24 cellular contexts compared by ENCODE assay signal in the genomic region with DNA sequence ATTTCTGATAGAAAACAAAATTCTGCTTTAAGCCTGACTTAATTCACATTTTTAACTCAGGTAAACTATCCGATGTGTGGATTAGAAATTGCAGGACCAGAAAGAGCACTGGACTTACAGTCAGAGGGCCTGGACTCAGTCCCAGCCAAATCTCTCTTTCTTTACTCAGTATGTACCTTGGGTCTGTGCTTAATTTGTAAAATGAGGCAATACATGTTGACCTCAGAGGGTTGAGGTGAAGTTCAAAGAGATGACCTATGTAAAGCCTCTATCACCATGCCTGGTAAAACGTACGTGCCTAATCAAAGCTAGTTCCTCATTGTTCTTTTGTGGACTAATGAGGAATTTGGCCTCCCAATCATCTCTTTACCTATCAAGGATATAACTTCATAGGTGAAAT. TPM values are rescaled to one million over a fixed set of nuclear protein-coding genes. Genes with fewer than 3 reads are reported as not detected.
DNase-seq lines count a peak whose midpoint lies in the region; ATAC-seq and TF ChIP-seq lines count a peak whose summit lies in the region.
"Had no signal": no experiment of that assay in that cellular context is flagged by ENCODE, and none has a peak within 500 bp of the region (broad histone marks: within the 10 kb centered on the region; RNA-seq: fewer than 3 reads in every experiment).

No MANE protein-coding gene starts in this region.

- no peaks in the 10 kb centered on the region for H3K9me3 Mint-ChIP-seq in activated CD4-positive, alpha-beta memory T cell treated with anti-CD3 and anti-CD28 coated beads for 36 hours
- H3K9me3 Mint-ChIP-seq in activated CD4-positive, alpha-beta memory T cell treated with anti-CD3 and anti-CD28 coated beads, Interleukin-2, amount 10 ng/mL, durations not matched to agents 7 days and 5 days = no peaks in the 10 kb centered on the region
- H3K9me3 Mint-ChIP-seq in activated T-helper 1 cell treated with anti-CD3 and anti-CD28 coated beads, Interleukin-12 subunit alpha, Interleukin-12 subunit beta, Interleukin-2, Interleukin-4 antibody, amounts not matched to agents 30 ng/mL and 10 ng/mL and 1 ng/mL, durations not matched to agents 14 hours and 24 hours and 36 hours = peaks cover 5% of the 10 kb centered on the region
- no peaks in the 10 kb centered on the region for H3K9me3 Mint-ChIP-seq in memory B cell
- H3K9me3 Mint-ChIP-seq: endodermal cell had no signal

- peak overlapping the region; percentile 5 for H3K4me3 Mint-ChIP-seq in activated CD4-positive, alpha-beta memory T cell treated with anti-CD3 and anti-CD28 coated beads for 36 hours
- H3K4me3 Mint-ChIP-seq in activated CD4-positive, alpha-beta memory T cell treated with anti-CD3 and anti-CD28 coated beads, Interleukin-2, amount 10 ng/mL, durations not matched to agents 7 days and 5 days = no peak overlapping the region
- H3K4me3 Mint-ChIP-seq in activated T-helper 1 cell treated with anti-CD3 and anti-CD28 coated beads, Interleukin-12 subunit alpha, Interleukin-12 subunit beta, Interleukin-2, Interleukin-4 antibody, amounts not matched to agents 30 ng/mL and 10 ng/mL and 1 ng/mL, durations not matched to agents 14 hours and 24 hours and 36 hours = peak overlapping the region; percentile 12
- no peak overlapping the region for H3K4me3 Mint-ChIP-seq in memory B cell
- H3K4me3 Mint-ChIP-seq: endodermal cell, T-helper 17 cell had no signal

- H3K4me1 ChIP-seq in DOHH2 (ENCODE audit: control insufficient read depth, low read length) = peaks cover 66% of the 10 kb centered on the region
- peaks cover 6% of the 10 kb centered on the region for H3K4me1 ChIP-seq in effector memory CD4-positive, alpha-beta T cell (ENCODE audit: control insufficient read depth, insufficient read depth, low read length, poor library complexity, severe bottlenecking)
- H3K4me1 ChIP-seq: suprapubic skin had no signal

- CTCF ChIA-PET in activated CD4-positive, alpha-beta memory T cell treated with anti-CD3 and anti-CD28 coated beads for 36 hours (lab: Charles Lee) = interaction anchor here (1.2 kb wide), 1 partner anchor 119 kb away, joined by 6 read pairs; no protein-coding TSS in a partner anchor
- CTCF ChIA-PET in activated CD4-positive, alpha-beta memory T cell treated with anti-CD3 and anti-CD28 coated beads, Interleukin-2, amount 10 ng/mL, durations not matched to agents 7 days and 5 days (lab: Charles Lee) = no interaction called here

- DNase-seq in activated CD4-positive, alpha-beta memory T cell treated with anti-CD3 and anti-CD28 coated beads for 36 hours = no peak
- DNase-seq in activated CD4-positive, alpha-beta memory T cell treated with anti-CD3 and anti-CD28 coated beads, Interleukin-2, amount 10 ng/mL, durations not matched to agents 7 days and 5 days = no peak
- DNase-seq in activated T-helper 1 cell treated with anti-CD3 and anti-CD28 coated beads, Interleukin-12 subunit alpha, Interleukin-12 subunit beta, Interleukin-2, Interleukin-4 antibody, amounts not matched to agents 30 ng/mL and 10 ng/mL and 1 ng/mL, durations not matched to agents 14 hours and 24 hours and 36 hours (ENCODE audit: low spot score) = no peak
- DNase-seq in memory B cell (ENCODE audit: low spot score in 2 of 2) = no peak
- no peak for DNase-seq in sciatic nerve (ENCODE audit: low spot score)
- no peak for DNase-seq in effector memory CD4-positive, alpha-beta T cell
- DNase-seq in H7 = no peak
- DNase-seq: amygdala, endodermal cell, foreskin melanocyte, left cardiac atrium, NCI-H1092 treated with DMSO at 0.1 percent for 48 hours, NCI-H2029, NCI-H526 treated with DMSO at 0.1 percent for 48 hours, occipital lobe, SK-N-SH, small intestine, T-helper 17 cell had no signal

- H3K9me2 ChIP-seq in DOHH2 (replicated peaks; ENCODE audit: control insufficient read depth, low read length) = no peaks in the 10 kb centered on the region
- H3K9me2 ChIP-seq: SK-N-SH had no signal

- ATAC-seq in memory B cell (ENCODE audit: low read depth) (no peak), sciatic nerve (no peak)
- ATAC-seq: left cardiac atrium, T-helper 17 cell had no signal

- peak overlapping the region; percentile 36 for H3K4me2 ChIP-seq in DOHH2 (ENCODE audit: low read length)
- H3K4me2 ChIP-seq: A549, SK-N-SH had no signal

- no peaks in the 10 kb centered on the region for H3K36me3 ChIP-seq in DOHH2 (ENCODE audit: control insufficient read depth, low read length)
- no peaks in the 10 kb centered on the region for H3K36me3 ChIP-seq in effector memory CD4-positive, alpha-beta T cell (ENCODE audit: control insufficient read depth, insufficient read depth, low read length)
- no peaks in the 10 kb centered on the region for H3K36me3 ChIP-seq in H7 (replicated peaks; ENCODE audit: control insufficient read depth, insufficient read depth, low read length)
- H3K36me3 ChIP-seq: esophagus muscularis mucosa, suprapubic skin had no signal

- H3K36me3 Mint-ChIP-seq in activated CD4-positive, alpha-beta memory T cell treated with anti-CD3 and anti-CD28 coated beads for 36 hours = peaks cover 16% of the 10 kb centered on the region
- no peaks in the 10 kb centered on the region for H3K36me3 Mint-ChIP-seq in activated CD4-positive, alpha-beta memory T cell treated with anti-CD3 and anti-CD28 coated beads, Interleukin-2, amount 10 ng/mL, durations not matched to agents 7 days and 5 days (ENCODE audit: low read depth)
- H3K36me3 Mint-ChIP-seq in activated T-helper 1 cell treated with anti-CD3 and anti-CD28 coated beads, Interleukin-12 subunit alpha, Interleukin-12 subunit beta, Interleukin-2, Interleukin-4 antibody, amounts not matched to agents 30 ng/mL and 10 ng/mL and 1 ng/mL, durations not matched to agents 14 hours and 24 hours and 36 hours (ENCODE audit: low read depth) = peaks cover 14% of the 10 kb centered on the region
- peaks cover 6% of the 10 kb centered on the region for H3K36me3 Mint-ChIP-seq in memory B cell

- H3K27me3 ChIP-seq in DOHH2 (ENCODE audit: control insufficient read depth, low read length) (no peaks in the 10 kb centered on the region), H7 (ENCODE audit: control insufficient read depth, insufficient read depth, low read length) (no peaks in the 10 kb centered on the region)
- no peaks in the 10 kb centered on the region for H3K27me3 ChIP-seq in effector memory CD4-positive, alpha-beta T cell (replicated peaks; ENCODE audit: control insufficient read depth, insufficient read depth, low read length, poor library complexity, severe bottlenecking)
- H3K27me3 ChIP-seq: esophagus muscularis mucosa, suprapubic skin had no signal

- no peaks in the 10 kb centered on the region for H3K27me3 Mint-ChIP-seq in activated CD4-positive, alpha-beta memory T cell treated with anti-CD3 and anti-CD28 coated beads for 36 hours
- H3K27me3 Mint-ChIP-seq in activated CD4-positive, alpha-beta memory T cell treated with anti-CD3 and anti-CD28 coated beads, Interleukin-2, amount 10 ng/mL, durations not matched to agents 7 days and 5 days = no peaks in the 10 kb centered on the region
- no peaks in the 10 kb centered on the region for H3K27me3 Mint-ChIP-seq in activated T-helper 1 cell treated with anti-CD3 and anti-CD28 coated beads, Interleukin-12 subunit alpha, Interleukin-12 subunit beta, Interleukin-2, Interleukin-4 antibody, amounts not matched to agents 30 ng/mL and 10 ng/mL and 1 ng/mL, durations not matched to agents 14 hours and 24 hours and 36 hours (ENCODE audit: insufficient read depth)
- H3K27me3 Mint-ChIP-seq in memory B cell = no peaks in the 10 kb centered on the region
- H3K27me3 Mint-ChIP-seq: T-helper 17 cell had no signal

- peaks cover 20% of the 10 kb centered on the region for H3F3A ChIP-seq in DOHH2 (ENCODE audit: control insufficient read depth, insufficient read depth)

- no peaks in the 10 kb centered on the region for H3K79me2 ChIP-seq in DOHH2 (ENCODE audit: control insufficient read depth, low read length)

- H3K4me3 ChIP-seq in DOHH2 (ENCODE audit: low read length) = no peak overlapping the region
- H3K4me3 ChIP-seq in effector memory CD4-positive, alpha-beta T cell (ENCODE audit: insufficient read depth, low read depth, low read length, poor library complexity, severe bottlenecking) = no peak overlapping the region
- no peak overlapping the region for H3K4me3 ChIP-seq in H7 (ENCODE audit: insufficient read depth, low read depth, low read length)
- H3K4me3 ChIP-seq: A549, coronary artery, esophagus muscularis mucosa, suprapubic skin had no signal

- no peak overlapping the region for H3K27ac ChIP-seq in DOHH2 (ENCODE audit: low read depth, low read length)
- no peak overlapping the region for H3K27ac ChIP-seq in effector memory CD4-positive, alpha-beta T cell (ENCODE audit: insufficient read depth, low read length, poor library complexity, severe bottlenecking)
- H3K27ac ChIP-seq: coronary artery, esophagus muscularis mucosa, suprapubic skin, VCaP had no signal

- H3K9me3 ChIP-seq in DOHH2 (ENCODE audit: control insufficient read depth, insufficient read depth, low read length) = no peaks in the 10 kb centered on the region
- H3K9me3 ChIP-seq in effector memory CD4-positive, alpha-beta T cell (ENCODE audit: control insufficient read depth, low read length) = no peaks in the 10 kb centered on the region
- H3K9me3 ChIP-seq: A549, esophagus muscularis mucosa, SK-N-SH, suprapubic skin had no signal

- intact Hi-C loops in activated CD4-positive, alpha-beta memory T cell treated with anti-CD3 and anti-CD28 coated beads for 36 hours (cut with micrococcal nuclease) = loop anchor here (10.0 kb wide), 2 partner anchors 1098 to 1322 kb away; a partner anchor contains a TSS
- intact Hi-C loops in activated T-helper 1 cell treated with anti-CD3 and anti-CD28 coated beads, Interleukin-12 subunit alpha, Interleukin-12 subunit beta, Interleukin-2, Interleukin-4 antibody, amounts not matched to agents 30 ng/mL and 10 ng/mL and 1 ng/mL, durations not matched to agents 14 hours and 24 hours and 36 hours (cut with micrococcal nuclease) = no loop called here
- intact Hi-C loops in sciatic nerve (cut with DNase I) = no loop called here

- H3K4me1 Mint-ChIP-seq in activated CD4-positive, alpha-beta memory T cell treated with anti-CD3 and anti-CD28 coated beads for 36 hours (ENCODE audit: low read depth) = peaks cover 41% of the 10 kb centered on the region
- H3K4me1 Mint-ChIP-seq in activated CD4-positive, alpha-beta memory T cell treated with anti-CD3 and anti-CD28 coated beads, Interleukin-2, amount 10 ng/mL, durations not matched to agents 7 days and 5 days = peaks cover 40% of the 10 kb centered on the region
- peaks cover 41% of the 10 kb centered on the region for H3K4me1 Mint-ChIP-seq in activated T-helper 1 cell treated with anti-CD3 and anti-CD28 coated beads, Interleukin-12 subunit alpha, Interleukin-12 subunit beta, Interleukin-2, Interleukin-4 antibody, amounts not matched to agents 30 ng/mL and 10 ng/mL and 1 ng/mL, durations not matched to agents 14 hours and 24 hours and 36 hours (ENCODE audit: low read depth)
- H3K4me1 Mint-ChIP-seq in memory B cell = peaks cover 48% of the 10 kb centered on the region
- H3K4me1 Mint-ChIP-seq: endodermal cell had no signal

- H4K20me1 ChIP-seq in DOHH2 (ENCODE audit: control insufficient read depth, insufficient read depth, low read depth, low read length) = no peaks in the 10 kb centered on the region

- peak overlapping the region; percentile 64 for H3K27ac Mint-ChIP-seq in activated CD4-positive, alpha-beta memory T cell treated with anti-CD3 and anti-CD28 coated beads for 36 hours
- H3K27ac Mint-ChIP-seq in activated CD4-positive, alpha-beta memory T cell treated with anti-CD3 and anti-CD28 coated beads, Interleukin-2, amount 10 ng/mL, durations not matched to agents 7 days and 5 days = no peak overlapping the region
- peak overlapping the region; percentile 5 for H3K27ac Mint-ChIP-seq in activated T-helper 1 cell treated with anti-CD3 and anti-CD28 coated beads, Interleukin-12 subunit alpha, Interleukin-12 subunit beta, Interleukin-2, Interleukin-4 antibody, amounts not matched to agents 30 ng/mL and 10 ng/mL and 1 ng/mL, durations not matched to agents 14 hours and 24 hours and 36 hours
- H3K27ac Mint-ChIP-seq in memory B cell = peak overlapping the region; percentile 0
- H3K27ac Mint-ChIP-seq: endodermal cell, T-helper 17 cell had no signal

- no peak for TF ChIP-seq CTCF in DOHH2 (IDR thresholded peaks at IDR 0.05; ENCODE audit: low read depth, low read length, poor library complexity, severe bottlenecking)

- POLR2A ChIA-PET in activated CD4-positive, alpha-beta memory T cell treated with anti-CD3 and anti-CD28 coated beads for 36 hours (lab: Charles Lee) = interaction anchor here (0.8 to 1.0 kb wide), 2 partner anchors 75 to 87 kb away, joined by 3 read pairs; no protein-coding TSS in a partner anchor
- POLR2A ChIA-PET in activated CD4-positive, alpha-beta memory T cell treated with anti-CD3 and anti-CD28 coated beads, Interleukin-2, amount 10 ng/mL, durations not matched to agents 7 days and 5 days (lab: Charles Lee) = interaction anchor here (1.0 to 9.3 kb wide), 3 partner anchors 50 to 76 kb away, joined by 3 to 124 read pairs (median 7); a partner anchor contains a TSS

RNA-seq across cellular contexts. Expression of a gene that starts 1.9 kb away (rescaled TPM):
- total RNA-seq in activated CD4-positive, alpha-beta memory T cell treated with anti-CD3 and anti-CD28 coated beads for 36 hours = 100 to 1,000 TPM; 110 to 111 TPM
- 10 to 100 TPM; 12.3 to 14.1 TPM for total RNA-seq in activated CD4-positive, alpha-beta memory T cell treated with anti-CD3 and anti-CD28 coated beads, Interleukin-2, amount 10 ng/mL, durations not matched to agents 7 days and 5 days
- total RNA-seq in activated T-helper 1 cell treated with anti-CD3 and anti-CD28 coated beads, Interleukin-12 subunit alpha, Interleukin-12 subunit beta, Interleukin-2, Interleukin-4 antibody, amounts not matched to agents 30 ng/mL and 10 ng/mL and 1 ng/mL, durations not matched to agents 14 hours and 24 hours and 36 hours = 91.8 and 95.0 TPM in 2 replicates
- 11.6 TPM for total RNA-seq in sciatic nerve
- total RNA-seq in H7 (2014; rRNA removed; shearing (Covaris generic)) = not detected in 2 replicates
- total RNA-seq: endodermal cell had no signal

Comparison
In these comparisons a context has a peak if more than half of its experiments do, and no peak if none do; other contexts are left out.
1. H3K4me3 Mint-ChIP-seq: peak in activated CD4-positive, alpha-beta memory T cell treated with anti-CD3 and anti-CD28 coated beads for 36 hours (single experiment) and activated T-helper 1 cell treated with anti-CD3 and anti-CD28 coated beads, Interleukin-12 subunit alpha, Interleukin-12 subunit beta, Interleukin-2, Interleukin-4 antibody, amounts not matched to agents 30 ng/mL and 10 ng/mL and 1 ng/mL, durations not matched to agents 14 hours and 24 hours and 36 hours (single experiment); none in activated CD4-positive, alpha-beta memory T cell treated with anti-CD3 and anti-CD28 coated beads, Interleukin-2, amount 10 ng/mL, durations not matched to agents 7 days and 5 days (single experiment) and memory B cell (single experiment).
2. RNA of a gene that starts 1.9 kb away (total RNA-seq): 110 to 111 TPM in activated CD4-positive, alpha-beta memory T cell treated with anti-CD3 and anti-CD28 coated beads for 36 hours, 91.8 to 95.0 TPM in activated T-helper 1 cell treated with anti-CD3 and anti-CD28 coated beads, Interleukin-12 subunit alpha, Interleukin-12 subunit beta, Interleukin-2, Interleukin-4 antibody, amounts not matched to agents 30 ng/mL and 10 ng/mL and 1 ng/mL, durations not matched to agents 14 hours and 24 hours and 36 hours, 12.3 to 14.1 TPM in activated CD4-positive, alpha-beta memory T cell treated with anti-CD3 and anti-CD28 coated beads, Interleukin-2, amount 10 ng/mL, durations not matched to agents 7 days and 5 days and 11.6 TPM in sciatic nerve (single experiment); not detected in H7; every median in the first group is over 10 times any median in the second.